ENCODE assay signal across 12 cellular contexts in the genomic region with DNA sequence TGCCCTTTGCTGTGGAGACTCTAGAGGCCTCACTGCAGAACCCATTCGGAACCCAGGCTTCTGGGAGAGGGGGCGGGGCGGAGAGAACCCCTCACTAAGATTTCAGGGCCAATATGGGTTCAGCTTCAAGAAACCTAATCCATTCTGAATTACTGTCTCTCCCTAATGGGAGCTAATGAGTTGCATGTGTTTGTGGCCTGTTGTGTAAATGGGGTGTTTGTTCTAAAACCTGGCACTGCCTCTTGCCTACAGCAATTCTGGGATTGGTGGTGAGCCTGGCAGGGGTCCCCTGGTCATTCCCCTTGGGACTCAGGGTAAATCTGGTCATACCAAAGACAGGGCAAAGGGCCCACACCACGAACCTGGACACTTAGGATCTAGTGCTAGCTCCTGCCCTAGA. TPM values are rescaled to one million over a fixed set of nuclear protein-coding genes. Genes with fewer than 3 reads are reported as not detected.
DNase-seq lines count a peak whose midpoint lies in the region; ATAC-seq and TF ChIP-seq lines count a peak whose summit lies in the region.
"Had no signal": no experiment of that assay in that cellular context is flagged by ENCODE, and none has a peak within 500 bp of the region (broad histone marks: within the 10 kb centered on the region; RNA-seq: fewer than 3 reads in every experiment).

No MANE protein-coding gene starts in this region.

- no peaks in the 10 kb centered on the region for H4K20me1 ChIP-seq in PC-9 (ENCODE audit: insufficient read depth)

- H3K27ac Mint-ChIP-seq in activated T-cell treated with anti-CD3 and anti-CD28 coated beads, Interleukin-2, amount 50 U/mL, for 72 hours: no peak overlapping the region
- H3K27ac Mint-ChIP-seq: activated B cell treated with CpG ODN at 0.5 μM for 24 hours had no signal

- H3K27ac ChIP-seq in duodenal mucosa (ENCODE audit: low read depth, low read length) (peak overlapping the region; percentile 11), muscle layer of duodenum (ENCODE audit: low read length) (peak overlapping the region; percentile 67), tibial artery (peak overlapping the region; percentile 95 to 99), PC-9 (no peak overlapping the region)

- peak overlapping the region in 1 of 2 donors; percentile 12 for H3K4me3 ChIP-seq in duodenal mucosa (ENCODE audit: low read depth in 1 of 2, low read length in 2 of 2)
- peak overlapping the region; percentile 33 to 56 for H3K4me3 ChIP-seq in muscle layer of duodenum (ENCODE audit: low read depth in 1 of 2, low read length in 2 of 2)
- H3K4me3 ChIP-seq in tibial artery: peak overlapping the region; percentile 73 to 74
- H3K4me3 ChIP-seq in PC-9: no peak overlapping the region

- H3K9me2 ChIP-seq in PC-9 (ENCODE audit: insufficient read depth): no peaks in the 10 kb centered on the region

- peaks cover 35% of the 10 kb centered on the region for H3K27me3 Mint-ChIP-seq in activated T-cell treated with anti-CD3 and anti-CD28 coated beads, Interleukin-2, amount 50 U/mL, for 72 hours (ENCODE audit: low read depth)

- ATAC-seq in activated T-cell treated with anti-CD3 and anti-CD28 coated beads, Interleukin-2, amount 50 U/mL, for 72 hours (replicated peaks in 1 of 2): no peak
- no peak for ATAC-seq in GM19455 (IDR thresholded peaks at IDR 0.05; ENCODE audit: unreplicated experiment)
- no peak for ATAC-seq in GM21447 (IDR thresholded peaks at IDR 0.05; ENCODE audit: unreplicated experiment)

- H3K79me2 ChIP-seq in PC-9 (ENCODE audit: low read depth): no peaks in the 10 kb centered on the region

- no peak overlapping the region for H3K9ac ChIP-seq in duodenal mucosa (ENCODE audit: low read depth in 1 of 2, low read length in 2 of 2)

- H3K9me3 ChIP-seq in duodenal mucosa (ENCODE audit: control insufficient read depth in 1 of 2, low read length in 2 of 2) (no peaks in the 10 kb centered on the region), muscle layer of duodenum (ENCODE audit: control insufficient read depth in 1 of 2, low read length in 2 of 2) (no peaks in the 10 kb centered on the region), tibial artery (no peaks in the 10 kb centered on the region), PC-9 (ENCODE audit: insufficient read depth, low read depth) (no peaks in the 10 kb centered on the region)

- peaks cover 6% of the 10 kb centered on the region for H3K4me1 Mint-ChIP-seq in activated T-cell treated with anti-CD3 and anti-CD28 coated beads, Interleukin-2, amount 50 U/mL, for 72 hours (ENCODE audit: low read depth)

- no peak overlapping the region for H3K4me2 ChIP-seq in PC-9

- no peaks in the 10 kb centered on the region for H3F3A ChIP-seq in PC-9 (ENCODE audit: insufficient read depth, low read depth)

- CTCF ChIA-PET in PC-9 (lab: Charles Lee): interaction anchor here (0.6 to 0.7 kb wide), 2 partner anchors 13 to 207 kb away, joined by 3 to 4 read pairs; no protein-coding TSS in a partner anchor

- DNase-seq in activated T-cell treated with anti-CD3 and anti-CD28 coated beads, Interleukin-2, amount 50 U/mL, for 72 hours: no peak
- no peak for DNase-seq in activated T-cell treated with anti-CD3 and anti-CD28 coated beads, Interleukin-2, amount 50 U/mL, for 1 hour
- DNase-seq in tibial artery: no peak
- DNase-seq in PC-9: no peak
- DNase-seq: activated B cell treated with CpG ODN at 0.5 μM for 24 hours, activated gamma-delta T cell treated with Interleukin-2 at 50 U/mL for 16 hours, Kasumi-1 had no signal

- H2AFZ ChIP-seq in PC-9: no peak overlapping the region

- no peaks in the 10 kb centered on the region for H3K36me3 Mint-ChIP-seq in activated T-cell treated with anti-CD3 and anti-CD28 coated beads, Interleukin-2, amount 50 U/mL, for 72 hours (ENCODE audit: insufficient read depth in 2 of 2)

- BruUV-seq in PC-9 (replicated peaks; lab: Mats Ljungman, UMichigan): no TSS peak

- TF ChIP-seq CTCF in tibial artery (IDR thresholded peaks at IDR 0.05) (no peak), PC-9 (conservative IDR thresholded peaks at IDR 0.05) (no peak)

- no peaks in the 10 kb centered on the region for H3K36me3 ChIP-seq in duodenal mucosa (ENCODE audit: control insufficient read depth in 1 of 2, insufficient read depth in 2 of 2, low read length in 2 of 2)
- H3K36me3 ChIP-seq in muscle layer of duodenum (ENCODE audit: control insufficient read depth in 1 of 2, insufficient read depth in 2 of 2, low read length in 2 of 2): no peaks in the 10 kb centered on the region
- H3K36me3 ChIP-seq in tibial artery: peaks cover 8 to 12% (median 10%) of the 10 kb centered on the region in 3 donors
- H3K36me3 ChIP-seq in PC-9 (ENCODE audit: low read depth): no peaks in the 10 kb centered on the region

- intact Hi-C loops in tibial artery (cut with DNase I; ENCODE audit: low total_unique reads) (no loop called here), PC-9 (cut with micrococcal nuclease; ENCODE audit: unreplicated experiment) (no loop called here)

- H3K4me1 ChIP-seq in duodenal mucosa (ENCODE audit: control insufficient read depth in 1 of 2, insufficient read depth in 2 of 2, low read length in 2 of 2) (peaks cover 7 to 17% of the 10 kb centered on the region in 2 donors), muscle layer of duodenum (ENCODE audit: control insufficient read depth in 1 of 2, insufficient read depth in 2 of 2, low read length in 2 of 2) (peaks cover 10 to 26% of the 10 kb centered on the region in 2 donors), tibial artery (peaks cover 0 to 67% (median 61%) of the 10 kb centered on the region in 4 donors), PC-9 (replicated peaks; ENCODE audit: insufficient read depth) (no peaks in the 10 kb centered on the region)

- POLR2A ChIA-PET in PC-9 (lab: Charles Lee; ENCODE audit: unreplicated experiment): interaction anchor here (0.6 kb wide), 1 partner anchor 19 kb away, joined by 7 read pairs; no protein-coding TSS in a partner anchor

- H3K27me3 ChIP-seq in duodenal mucosa (ENCODE audit: control insufficient read depth in 1 of 2, insufficient read depth in 2 of 2, low read length in 2 of 2) (peaks cover 11 to 19% of the 10 kb centered on the region in 2 donors), muscle layer of duodenum (ENCODE audit: low read depth, low read length) (peaks cover 16% of the 10 kb centered on the region), tibial artery (no peaks in the 10 kb centered on the region), PC-9 (ENCODE audit: insufficient read depth, low read depth) (no peaks in the 10 kb centered on the region; the same call in 1 of the 2 replicates)

- peak overlapping the region; percentile 30 to 65 for H3K4me3 Mint-ChIP-seq in activated T-cell treated with anti-CD3 and anti-CD28 coated beads, Interleukin-2, amount 50 U/mL, for 72 hours
- H3K4me3 Mint-ChIP-seq: activated B cell treated with CpG ODN at 0.5 μM for 24 hours had no signal

- H3K9me3 Mint-ChIP-seq in activated T-cell treated with anti-CD3 and anti-CD28 coated beads, Interleukin-2, amount 50 U/mL, for 72 hours: no peaks in the 10 kb centered on the region
- H3K9me3 Mint-ChIP-seq: activated B cell treated with CpG ODN at 0.5 μM for 24 hours had no signal

RNA-seq across cellular contexts. Expression of a gene that starts 0.6 kb away (rescaled TPM):
- total RNA-seq in activated T-cell treated with anti-CD3 and anti-CD28 coated beads, Interleukin-2, amount 50 U/mL, for 72 hours: not detected
- not detected in 2 replicates for total RNA-seq in PC-9 (2021)
- total RNA-seq: activated B cell treated with CpG ODN at 0.5 μM for 24 hours had no signal

RNA-seq across cellular contexts. Expression of a gene that starts 8.1 kb away (rescaled TPM):
- total RNA-seq in activated T-cell treated with anti-CD3 and anti-CD28 coated beads, Interleukin-2, amount 50 U/mL, for 72 hours: not detected
- total RNA-seq in PC-9 (2021): not detected in 2 replicates
- total RNA-seq: activated B cell treated with CpG ODN at 0.5 μM for 24 hours, RPMI7951 had no signal

RNA-seq across cellular contexts. Expression of a gene that starts 23.2 kb away (rescaled TPM):
- not detected for total RNA-seq in activated T-cell treated with anti-CD3 and anti-CD28 coated beads, Interleukin-2, amount 50 U/mL, for 72 hours
- total RNA-seq in PC-9 (2021): not detected in 2 replicates
- total RNA-seq: activated B cell treated with CpG ODN at 0.5 μM for 24 hours, RPMI7951 had no signal

RNA-seq across cellular contexts. Expression of a gene that starts 39.0 kb away (rescaled TPM):
- 10 to 100 TPM; 12.9 to 18.2 TPM for total RNA-seq in activated T-cell treated with anti-CD3 and anti-CD28 coated beads, Interleukin-2, amount 50 U/mL, for 72 hours
- total RNA-seq in PC-9 (2021): 16.0 and 24.9 TPM in 2 replicates

RNA-seq across cellular contexts. Expression of a gene that starts 46.6 kb away (rescaled TPM):
- 1 to 10 TPM; 5.2 to 6.3 TPM for total RNA-seq in activated T-cell treated with anti-CD3 and anti-CD28 coated beads, Interleukin-2, amount 50 U/mL, for 72 hours
- total RNA-seq in PC-9 (2021): 2.5 and 3.1 TPM in 2 replicates
